In the genomic region with DNA sequence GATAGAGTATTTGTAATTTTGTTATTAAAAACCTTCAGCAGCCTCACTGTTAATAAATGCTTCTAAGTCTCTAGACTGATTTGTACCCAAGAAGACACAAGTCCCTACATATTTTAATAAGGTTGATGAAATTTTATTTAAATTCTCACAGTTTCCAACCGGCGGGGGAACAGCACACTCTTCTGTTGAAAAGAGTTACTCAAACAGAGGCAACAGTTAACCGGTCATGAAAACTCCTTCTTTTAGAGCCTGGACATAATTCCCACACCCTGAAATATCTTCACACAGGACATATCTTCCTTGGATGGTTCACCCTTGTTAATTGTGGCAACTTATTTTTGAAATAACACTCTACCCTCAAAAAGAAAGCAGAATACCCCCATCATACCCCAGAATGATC, we compare ENCODE assay signal across 9 cellular contexts.
DNase-seq lines count a peak whose midpoint lies in the region; ATAC-seq and TF ChIP-seq lines count a peak whose summit lies in the region.
"Had no signal": no experiment of that assay in that cellular context is flagged by ENCODE, and none has a peak within 500 bp of the region (broad histone marks: within the 10 kb centered on the region; RNA-seq: fewer than 3 reads in every experiment).

No MANE protein-coding gene starts in this region.

- no peaks in the 10 kb centered on the region for H3K36me3 ChIP-seq in smooth muscle cell (ENCODE audit: low read depth)

- WGBS in smooth muscle cell (ENCODE audit: low lambda C conversion rate), result 15% methylated on average over 3 of the region's 3 CpGs

- H3K4me1 ChIP-seq in smooth muscle cell (ENCODE audit: low read depth), result peaks cover 56% of the 10 kb centered on the region

- no peaks in the 10 kb centered on the region for H3K9me3 ChIP-seq in smooth muscle cell (replicated peaks; ENCODE audit: low read depth)

- H3K79me2 ChIP-seq in smooth muscle cell (ENCODE audit: low read depth), result peaks cover 33% of the 10 kb centered on the region

- H3K9ac ChIP-seq in smooth muscle cell (ENCODE audit: low read depth), result peak overlapping the region; percentile 46

- peak; percentile 71 for DNase-seq in DMS 273 (lab: John Stamatoyannopoulos, UW; ENCODE audit: unreplicated experiment)
- no peak for DNase-seq in DMS 273 treated with DMSO at 0.1 percent for 48 hours (lab: John Stamatoyannopoulos, UW)
- peak; percentile 71 for DNase-seq in astrocyte of the spinal cord (ENCODE audit: low read depth, low spot score)
- DNase-seq in iris pigment epithelial cell (ENCODE audit: low read depth), result peak; percentile 78
- DNase-seq in smooth muscle cell (lab: John Stamatoyannopoulos, UW; ENCODE audit: unreplicated experiment), result no peak
- DNase-seq in GF-D8 (lab: John Stamatoyannopoulos, UW), result no peak
- DNase-seq in NCI-H2227 treated with DMSO at 0.1 percent for 48 hours (lab: John Stamatoyannopoulos, UW), result no peak

- peak overlapping the region; percentile 38 for H3K4me3 ChIP-seq in astrocyte of the spinal cord (ENCODE audit: low read depth, low read length)
- peak overlapping the region; percentile 61 for H3K4me3 ChIP-seq in smooth muscle cell

- H3K4me2 ChIP-seq in smooth muscle cell, result peak overlapping the region; percentile 85

- TF ChIP-seq CTCF in astrocyte of the spinal cord (IDR thresholded peaks at IDR 0.05; ENCODE audit: low read depth, low read length) (peak; percentile 56), smooth muscle cell (IDR thresholded peaks at IDR 0.05; ENCODE audit: borderline replicate concordance, insufficient read depth, poor library complexity, severe bottlenecking) (peak; percentile 46)

- H2AFZ ChIP-seq in smooth muscle cell (ENCODE audit: low read depth), result no peak overlapping the region

- peaks cover 9% of the 10 kb centered on the region for H3F3A ChIP-seq in smooth muscle cell (ENCODE audit: low read depth)

- no peak for ATAC-seq in HG03439 (IDR thresholded peaks at IDR 0.05; ENCODE audit: unreplicated experiment)

- H3K27me3 ChIP-seq in smooth muscle cell (ENCODE audit: low read depth), result no peaks in the 10 kb centered on the region

- no peaks in the 10 kb centered on the region for H4K20me1 ChIP-seq in smooth muscle cell (ENCODE audit: low read depth)

- peak overlapping the region; percentile 54 for H3K27ac ChIP-seq in smooth muscle cell (ENCODE audit: low read depth)
- H3K27ac ChIP-seq: 22Rv1 had no signal

- in situ Hi-C loops in astrocyte of the spinal cord (cut with HindIII; ENCODE audit: low sequenced_read_pairs), result no loop called here

Comparison
In these comparisons a context has a peak if more than half of its experiments do, and no peak if none do; other contexts are left out.
1. DNase-seq: peak in DMS 273 (single experiment), astrocyte of the spinal cord (single experiment) and iris pigment epithelial cell (single experiment); none in DMS 273 treated with DMSO at 0.1 percent for 48 hours (single experiment), smooth muscle cell (single experiment), GF-D8 (single experiment) and NCI-H2227 treated with DMSO at 0.1 percent for 48 hours (single experiment).